Comparison of ENCODE assay signal across 18 cellular contexts in genomic region chr2:160876029-160876428, GRCh38.
"Had no signal": no experiment of that assay in that cellular context is flagged by ENCODE, and none has a peak within 500 bp of the region (broad histone marks: within the 10 kb centered on the region; RNA-seq: fewer than 3 reads in every experiment).

No MANE protein-coding gene starts in this region.

- DNase-seq: activated CD4-positive, alpha-beta T cell treated with anti-CD3 and anti-CD28 coated beads, Interleukin-2, amount 10 ng/mL, durations not matched to agents 24 days and 14 days; activated CD8-positive, alpha-beta T cell treated with anti-CD3 and anti-CD28 coated beads for 36 hours; activated naive CD4-positive, alpha-beta T cell; activated T-cell treated with anti-CD3 and anti-CD28 coated beads, Interleukin-2, amount 50 U/mL, for 1 hour; colonic mucosa; endodermal cell; gastrocnemius medialis; head of caudate nucleus; left ventricle myocardium inferior; retina; stimulated activated naive CD4-positive, alpha-beta T cell treated with Interleukin-2 at 50 U/mL for 16 hours; T-helper 9 cell; uterus had no signal

- H3K4me3 ChIP-seq: colonic mucosa, gastrocnemius medialis, left ventricle myocardium inferior, tibial nerve, uterus had no signal

- H3K36me3 ChIP-seq: colonic mucosa, gastrocnemius medialis, left ventricle myocardium inferior, tibial nerve, uterus had no signal

- H3K4me1 ChIP-seq: colonic mucosa, gastrocnemius medialis, uterus had no signal

- H3K27ac Mint-ChIP-seq: activated CD4-positive, alpha-beta T cell treated with anti-CD3 and anti-CD28 coated beads, Interleukin-2, amount 10 ng/mL, durations not matched to agents 24 days and 14 days; activated CD8-positive, alpha-beta T cell treated with anti-CD3 and anti-CD28 coated beads for 36 hours; activated T-helper 17 cell treated with anti-CD3 and anti-CD28 coated beads, Interleukin-2, amount 50 U/mL, for 72 hours; brain; endodermal cell had no signal

- H3K27ac ChIP-seq: colonic mucosa, gastrocnemius medialis, left ventricle myocardium inferior, tibial nerve, uterus had no signal

- H3K36me3 Mint-ChIP-seq: brain had no signal

- H3K27me3 ChIP-seq: colonic mucosa, gastrocnemius medialis, tibial nerve, uterus had no signal

- H3K9me3 ChIP-seq: colonic mucosa, gastrocnemius medialis, left ventricle myocardium inferior, tibial nerve, uterus had no signal

- H3K4me3 Mint-ChIP-seq: activated CD4-positive, alpha-beta T cell treated with anti-CD3 and anti-CD28 coated beads, Interleukin-2, amount 10 ng/mL, durations not matched to agents 24 days and 14 days; activated CD8-positive, alpha-beta T cell treated with anti-CD3 and anti-CD28 coated beads for 36 hours; activated T-helper 17 cell treated with anti-CD3 and anti-CD28 coated beads, Interleukin-2, amount 50 U/mL, for 72 hours; brain; central memory CD8-positive, alpha-beta T cell; endodermal cell; neural crest cell had no signal

- H3K27me3 Mint-ChIP-seq: activated CD4-positive, alpha-beta T cell treated with anti-CD3 and anti-CD28 coated beads, Interleukin-2, amount 10 ng/mL, durations not matched to agents 24 days and 14 days; activated CD8-positive, alpha-beta T cell treated with anti-CD3 and anti-CD28 coated beads for 36 hours; brain had no signal

- H3K4me1 Mint-ChIP-seq: activated CD4-positive, alpha-beta T cell treated with anti-CD3 and anti-CD28 coated beads, Interleukin-2, amount 10 ng/mL, durations not matched to agents 24 days and 14 days; activated T-helper 17 cell treated with anti-CD3 and anti-CD28 coated beads, Interleukin-2, amount 50 U/mL, for 72 hours; central memory CD8-positive, alpha-beta T cell; neural crest cell had no signal

- H3K9me3 Mint-ChIP-seq: activated CD4-positive, alpha-beta T cell treated with anti-CD3 and anti-CD28 coated beads, Interleukin-2, amount 10 ng/mL, durations not matched to agents 24 days and 14 days; activated CD8-positive, alpha-beta T cell treated with anti-CD3 and anti-CD28 coated beads for 36 hours; activated T-helper 17 cell treated with anti-CD3 and anti-CD28 coated beads, Interleukin-2, amount 50 U/mL, for 72 hours; brain; central memory CD8-positive, alpha-beta T cell; endodermal cell had no signal
